Comparison of ENCODE assay signal across 10 cellular contexts in the genomic region with DNA sequence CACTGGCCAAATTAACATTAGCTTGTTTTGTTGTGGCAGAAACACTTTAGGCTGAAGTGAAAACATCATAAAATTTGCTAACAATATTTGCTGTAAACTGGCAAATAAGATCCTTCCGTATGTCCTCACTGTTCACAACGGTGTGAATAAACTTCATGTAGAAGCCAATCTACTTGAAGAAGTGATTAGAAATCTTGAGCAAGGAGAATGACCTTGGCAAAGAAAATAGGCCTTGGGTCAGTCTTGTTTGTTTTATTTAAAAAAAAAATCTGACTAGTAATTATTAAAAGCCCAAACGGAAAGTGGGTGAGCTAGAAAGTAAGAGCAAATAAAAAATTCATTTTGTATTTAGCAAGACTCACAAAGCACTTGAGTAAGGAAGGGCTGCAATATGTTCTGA.
"Had no signal": no experiment of that assay in that cellular context is flagged by ENCODE, and none has a peak within 500 bp of the region (broad histone marks: within the 10 kb centered on the region; RNA-seq: fewer than 3 reads in every experiment).

No MANE protein-coding gene starts in this region.

- H3K27ac ChIP-seq: GM23248, HL-60, KMS-11 had no signal

- DNase-seq: GM23248, GOT3, H7, HFFc6, KBM-7 had no signal

- H3K36me3 ChIP-seq: HAP-1 had no signal

- H3K9me3 ChIP-seq: HAP-1 had no signal

- FAIRE-seq: HepG2 had no signal

- ATAC-seq: HCT116 had no signal

- H3K4me1 ChIP-seq: HAP-1 had no signal

- H3K4me3 ChIP-seq: GM23248, HAP-1 had no signal
